ENCODE assay signal across 7 cellular contexts in genomic region chr6:16432075-16433032, GRCh38.
DNase-seq lines count a peak whose midpoint lies in the region; ATAC-seq and TF ChIP-seq lines count a peak whose summit lies in the region.

No MANE protein-coding gene starts in this region.

- H3K9me3 ChIP-seq in T-helper 17 cell (ENCODE audit: control insufficient read depth, low read length, poor library complexity, severe bottlenecking): no peaks in the 10 kb centered on the region

- no peak overlapping the region for H3K4me3 Mint-ChIP-seq in HFFc6
- H3K4me3 Mint-ChIP-seq in T-helper 17 cell: no peak overlapping the region
- H3K4me3 Mint-ChIP-seq in osteocyte (ENCODE audit: unreplicated experiment): no peak overlapping the region

- H3K9me3 Mint-ChIP-seq in HFFc6 (no peaks in the 10 kb centered on the region), osteocyte (ENCODE audit: unreplicated experiment) (peaks cover 4% of the 10 kb centered on the region)

- no peak overlapping the region for H3K27ac Mint-ChIP-seq in HFFc6
- H3K27ac Mint-ChIP-seq in T-helper 17 cell: peak overlapping the region; percentile 88
- H3K27ac Mint-ChIP-seq in osteocyte (ENCODE audit: unreplicated experiment): peak overlapping the region; percentile 46

- ATAC-seq in GM18868 (IDR thresholded peaks at IDR 0.05; ENCODE audit: unreplicated experiment) (peak; percentile 65), T-helper 17 cell (no peak)

- TF ChIP-seq CTCF in HFFc6 (IDR thresholded peaks at IDR 0.05) (no peak), osteocyte (IDR thresholded peaks at IDR 0.05) (no peak), GM20000 (IDR thresholded peaks at IDR 0.05; ENCODE audit: extremely low read depth, missing control alignments) (no peak)

- H3K36me3 Mint-ChIP-seq in HFFc6 (ENCODE audit: low read depth) (peaks cover 35% of the 10 kb centered on the region), T-helper 17 cell (ENCODE audit: low read depth) (peaks cover 2% of the 10 kb centered on the region), osteocyte (ENCODE audit: unreplicated experiment) (peaks cover 19% of the 10 kb centered on the region)

- H3K27me3 Mint-ChIP-seq in HFFc6 (ENCODE audit: insufficient read depth) (no peaks in the 10 kb centered on the region; the same call in 1 of the 2 replicates), T-helper 17 cell (no peaks in the 10 kb centered on the region), osteocyte (ENCODE audit: unreplicated experiment) (no peaks in the 10 kb centered on the region)

- DNase-seq in HFFc6: peak; percentile 10
- DNase-seq in T-helper 17 cell: no peak
- DNase-seq in osteocyte (ENCODE audit: extremely low spot score, unreplicated experiment): no peak
- DNase-seq in GM20000 (ENCODE audit: low spot score): no peak
- no peak for DNase-seq in DMS 273 (lab: John Stamatoyannopoulos, UW; ENCODE audit: unreplicated experiment)
- no peak for DNase-seq in globus pallidus (ENCODE audit: low spot score)

- H3K4me1 Mint-ChIP-seq in HFFc6 (ENCODE audit: low read depth) (peaks cover 65% of the 10 kb centered on the region), T-helper 17 cell (peaks cover 49% of the 10 kb centered on the region), osteocyte (ENCODE audit: unreplicated experiment) (peaks cover 44% of the 10 kb centered on the region)
